In genomic region chr4:117983541-117984451, GRCh38 we compare ENCODE assay signal across 15 cellular contexts. TPM values are rescaled to one million over a fixed set of nuclear protein-coding genes. Genes with fewer than 3 reads are reported as not detected.
DNase-seq lines count a peak whose midpoint lies in the region; ATAC-seq, FAIRE-seq and TF ChIP-seq lines count a peak whose summit lies in the region.
"Had no signal": no experiment of that assay in that cellular context is flagged by ENCODE, and none has a peak within 500 bp of the region (broad histone marks: within the 10 kb centered on the region; RNA-seq: fewer than 3 reads in every experiment).

No MANE protein-coding gene starts in this region.

- H2AFZ ChIP-seq in neuronal stem cell (ENCODE audit: low read length): peak overlapping the region; percentile 50

- H3K27me3 Mint-ChIP-seq in activated T-cell treated with anti-CD3 and anti-CD28 coated beads, Interleukin-2, amount 50 U/mL, for 4 hours (ENCODE audit: low read depth): no peaks in the 10 kb centered on the region

- H2BK12ac ChIP-seq in neuronal stem cell (ENCODE audit: low read length): no peak overlapping the region

- H3K4me1 Mint-ChIP-seq in activated T-cell treated with anti-CD3 and anti-CD28 coated beads, Interleukin-2, amount 50 U/mL, for 4 hours (ENCODE audit: low read depth): no peaks in the 10 kb centered on the region
- H3K4me1 Mint-ChIP-seq: CD4-positive, alpha-beta memory T cell had no signal

- no peak overlapping the region for H2BK15ac ChIP-seq in neuronal stem cell (ENCODE audit: low read length)

- no CpG with 5 or more reads among the region's 6 CpGs for WGBS in neuronal stem cell (ENCODE audit: extremely low coverage in 2 of 2, insufficient read length in 2 of 2, insufficient replicate concordance in 1 of 2), 2 donors

- no peaks in the 10 kb centered on the region for H3K36me3 ChIP-seq in neuronal stem cell (replicated peaks in 1 of 2; ENCODE audit: control insufficient read depth in 2 of 2, insufficient read depth in 2 of 2, low read length in 2 of 2)
- no peaks in the 10 kb centered on the region for H3K36me3 ChIP-seq in upper lobe of right lung
- H3K36me3 ChIP-seq: lower lobe of right lung, MG63, SJSA1 had no signal

- H3K18ac ChIP-seq in neuronal stem cell (ENCODE audit: low read length): no peak overlapping the region

- peak; percentile 75 for FAIRE-seq in H54 (lab: Jason Lieb, UNC)

- no peak for TF ChIP-seq POLR2A in H54 (IDR thresholded peaks at IDR 0.05; ENCODE audit: low read depth, low read length)

- H3K4me1 ChIP-seq in neuronal stem cell (ENCODE audit: control insufficient read depth in 2 of 2, insufficient read depth in 1 of 2, low read depth in 1 of 2, low read length in 2 of 2): no peaks in the 10 kb centered on the region
- H3K4me1 ChIP-seq in upper lobe of right lung: no peaks in the 10 kb centered on the region
- H3K4me1 ChIP-seq: lower lobe of right lung had no signal

- H4K91ac ChIP-seq in neuronal stem cell (ENCODE audit: low read depth, low read length, poor library complexity): no peak overlapping the region

- H3K9me3 ChIP-seq in neuronal stem cell (replicated peaks in 1 of 2; ENCODE audit: control insufficient read depth in 2 of 2, insufficient read depth in 1 of 2, low read depth in 1 of 2, low read length in 2 of 2): peaks cover 0 to 7% of the 10 kb centered on the region in 2 donors
- H3K9me3 ChIP-seq in upper lobe of right lung: no peaks in the 10 kb centered on the region
- H3K9me3 ChIP-seq: lower lobe of right lung, MG63, SJSA1 had no signal

- TF ChIP-seq CTCF in upper lobe of right lung (IDR thresholded peaks at IDR 0.05) (no peak), GM10248 (IDR thresholded peaks at IDR 0.05; ENCODE audit: control extremely low read depth, extremely low read depth, low read depth, missing control alignments) (no peak)

- POLR2A ChIA-PET in GM10248 (lab: Yijun Ruan, JAX): no interaction called here

- H4K8ac ChIP-seq in neuronal stem cell (ENCODE audit: low read depth, low read length): no peak overlapping the region

- H2BK120ac ChIP-seq in neuronal stem cell (ENCODE audit: low read depth, low read length): no peak overlapping the region

- H3K79me1 ChIP-seq in neuronal stem cell (ENCODE audit: low read depth, low read length): no peaks in the 10 kb centered on the region

- ATAC-seq in upper lobe of right lung: no peak
- ATAC-seq in activated T-cell treated with anti-CD3 and anti-CD28 coated beads, Interleukin-2, amount 50 U/mL, for 4 hours: no peak
- no peak for ATAC-seq in HG03432 (IDR thresholded peaks at IDR 0.05; ENCODE audit: unreplicated experiment)
- ATAC-seq: lower lobe of right lung had no signal

- no peak overlapping the region for H2AK5ac ChIP-seq in neuronal stem cell (ENCODE audit: low read depth, low read length)

- H2BK5ac ChIP-seq in neuronal stem cell (ENCODE audit: low read length): no peak overlapping the region

- H3K36me3 Mint-ChIP-seq in activated T-cell treated with anti-CD3 and anti-CD28 coated beads, Interleukin-2, amount 50 U/mL, for 4 hours (ENCODE audit: insufficient read depth): no peaks in the 10 kb centered on the region
- H3K36me3 Mint-ChIP-seq: CD4-positive, alpha-beta memory T cell had no signal

- no peak overlapping the region for H3K23ac ChIP-seq in neuronal stem cell (ENCODE audit: low read depth, low read length, poor library complexity)

- H3K27ac ChIP-seq in neuronal stem cell (replicated peaks; ENCODE audit: low read length): no peak overlapping the region
- no peak overlapping the region for H3K27ac ChIP-seq in upper lobe of right lung
- H3K27ac ChIP-seq: lower lobe of right lung, SJSA1 had no signal

- no peak overlapping the region for H3K4me3 Mint-ChIP-seq in activated T-cell treated with anti-CD3 and anti-CD28 coated beads, Interleukin-2, amount 50 U/mL, for 4 hours
- H3K4me3 Mint-ChIP-seq: CD4-positive, alpha-beta memory T cell had no signal

- intact Hi-C loops in upper lobe of right lung (cut with DNase I): no loop called here

- H3K9me3 Mint-ChIP-seq in activated T-cell treated with anti-CD3 and anti-CD28 coated beads, Interleukin-2, amount 50 U/mL, for 4 hours: no peaks in the 10 kb centered on the region

- no peak overlapping the region for H3K14ac ChIP-seq in neuronal stem cell (ENCODE audit: low read length)

- H3K27me3 ChIP-seq in neuronal stem cell (ENCODE audit: control insufficient read depth in 3 of 3, insufficient read depth in 3 of 3, low read depth in 1 of 3, low read length in 3 of 3) (no peaks in the 10 kb centered on the region), upper lobe of right lung (no peaks in the 10 kb centered on the region)
- H3K27me3 ChIP-seq: MG63, SJSA1 had no signal

- CTCF ChIA-PET in GM10248 (lab: Yijun Ruan, JAX): interaction anchor here (0.9 kb wide), 1 partner anchor 10 kb away, joined by 4 read pairs; no protein-coding TSS in a partner anchor

- DNase-seq in H54 (ENCODE audit: insufficient read length, low spot score) (no peak), NCI-H226 (peak; percentile 51), amniotic epithelial cell (ENCODE audit: low read depth) (peak; percentile 93), neuronal stem cell (ENCODE audit: low spot score) (no peak), upper lobe of right lung (no peak), GM10248 (ENCODE audit: extremely low spot score) (no peak)
- DNase-seq in activated T-cell treated with anti-CD3 and anti-CD28 coated beads, Interleukin-2, amount 50 U/mL, for 4 hours: no peak
- DNase-seq: activated CD4-positive, alpha-beta T cell treated with anti-CD3 and anti-CD28 coated beads for 1 hour; CD4-positive, alpha-beta memory T cell; lower lobe of right lung; MG63; NCI-H524; nucleus accumbens had no signal

- no peak overlapping the region for H3K4me2 ChIP-seq in neuronal stem cell (ENCODE audit: insufficient read depth, low read length, poor library complexity, severe bottlenecking)

- H3K4ac ChIP-seq in neuronal stem cell (ENCODE audit: low read length): no peak overlapping the region

- H3K4me3 ChIP-seq in neuronal stem cell (ENCODE audit: low read length in 2 of 2) (no peak overlapping the region), upper lobe of right lung (no peak overlapping the region)
- H3K4me3 ChIP-seq: lower lobe of right lung, MG63, SJSA1 had no signal

- no peak overlapping the region for H3K9ac ChIP-seq in neuronal stem cell (ENCODE audit: low read depth, low read length, poor library complexity)

RNA-seq across cellular contexts. Expression of gene NDST3, which starts 50.5 kb away (rescaled TPM):
- polyA plus RNA-seq in neuronal stem cell (2013, experiment 1 of 2): 0.35 TPM
- 0.48 TPM for polyA plus RNA-seq in neuronal stem cell (2013, experiment 2 of 2)
- total RNA-seq in upper lobe of right lung: not detected
- not detected for total RNA-seq in activated T-cell treated with anti-CD3 and anti-CD28 coated beads, Interleukin-2, amount 50 U/mL, for 4 hours
- total RNA-seq: CD4-positive, alpha-beta memory T cell had no signal
- polyA plus RNA-seq: CD4-positive, alpha-beta memory T cell had no signal

Comparison
In these comparisons a context has a peak if more than half of its experiments do, and no peak if none do; other contexts are left out.
1. DNase-seq: peak in NCI-H226 (single experiment) and amniotic epithelial cell (single experiment); none in H54 (single experiment), neuronal stem cell (single experiment), upper lobe of right lung (single experiment), activated T-cell treated with anti-CD3 and anti-CD28 coated beads, Interleukin-2, amount 50 U/mL, for 4 hours (single experiment) and GM10248 (single experiment).